In genomic region chr11:103978588-103979580, GRCh38 we compare ENCODE assay signal across 24 cellular contexts. TPM values are rescaled to one million over a fixed set of nuclear protein-coding genes. Genes with fewer than 3 reads are reported as not detected.
"Had no signal": no experiment of that assay in that cellular context is flagged by ENCODE, and none has a peak within 500 bp of the region (broad histone marks: within the 10 kb centered on the region; RNA-seq: fewer than 3 reads in every experiment).

No MANE protein-coding gene starts in this region.

- H3K4me1 ChIP-seq: ascending aorta, left ventricle myocardium inferior had no signal

- H3K27ac ChIP-seq: ascending aorta, epithelial cell of prostate, left ventricle myocardium inferior, skin epidermis had no signal

- H3K36me3 ChIP-seq: ascending aorta, left ventricle myocardium inferior had no signal

- ATAC-seq: effector memory CD8-positive, alpha-beta T cell; natural killer cell treated with Interleukin-12 subunit alpha and Interleukin-12 subunit beta and Interleukin-15 and Interleukin-18, amount 100 ng/mL, for 72 hours; stimulated activated naive CD8-positive, alpha-beta T cell treated with anti-CD3 and anti-CD28 coated beads, Interleukin-15, Interleukin-2, amounts not matched to agents 100 U/mL and 50 U/mL, for 24 hours had no signal

- H3K9me3 ChIP-seq: ascending aorta, left ventricle myocardium inferior had no signal

- DNase-seq: activated CD4-positive, alpha-beta T cell treated with anti-CD3 and anti-CD28 coated beads, Interleukin-2, amount 50 U/mL, for 1 hour; activated CD8-positive, alpha-beta memory T cell treated with anti-CD3 and anti-CD28 coated beads for 24 hours; activated naive CD4-positive, alpha-beta T cell; activated naive CD8-positive, alpha-beta T cell treated with anti-CD3 and anti-CD28 coated beads, Interleukin-2, amount 10 ng/mL, durations not matched to agents 7 days and 5 days; dermis blood vessel endothelial cell; effector memory CD8-positive, alpha-beta T cell; left ventricle myocardium inferior; nucleus accumbens; posterior cingulate gyrus; stimulated activated CD4-positive, alpha-beta T cell treated with anti-CD3 and anti-CD28 coated beads, Interleukin-4, amount 100 ng/mL, for 24 hours; stimulated activated CD8-positive, alpha-beta memory T cell treated with anti-CD3 and anti-CD28 coated beads, Interleukin-4, amount 100 ng/mL, for 48 hours; stimulated activated naive CD8-positive, alpha-beta T cell treated with anti-CD3 and anti-CD28 coated beads, Interleukin-15, Interleukin-2, amounts not matched to agents 100 U/mL and 50 U/mL, for 24 hours; SW 1271; trophoblast cell had no signal

- H3K4me3 ChIP-seq: ascending aorta, left ventricle myocardium inferior, skin epidermis had no signal

- H3K27me3 ChIP-seq: ascending aorta had no signal

- FAIRE-seq: bronchial epithelial cell, islet of Langerhans had no signal

RNA-seq across cellular contexts. Expression of gene DDI1, which starts 57.6 kb away (rescaled TPM):
- total RNA-seq: activated naive CD8-positive, alpha-beta T cell treated with anti-CD3 and anti-CD28 coated beads, Interleukin-2, amount 10 ng/mL, durations not matched to agents 7 days and 5 days; activated T-helper 1 cell treated with anti-CD3 and anti-CD28 coated beads, Interleukin-12 subunit alpha, Interleukin-12 subunit beta, Interleukin-2, Interleukin-4 antibody, amounts not matched to agents 30 ng/mL and 10 ng/mL and 1 ng/mL, durations not matched to agents 14 hours and 24 hours and 36 hours; ascending aorta; bronchial epithelial cell; cerebellum; dermis blood vessel endothelial cell; left ventricle myocardium inferior; mucosa of gallbladder; natural killer cell treated with Interleukin-12 subunit alpha and Interleukin-12 subunit beta and Interleukin-15 and Interleukin-18, amount 100 ng/mL, for 72 hours; T-helper 2 cell treated with Interferon-gamma antibody and Interleukin-4, amounts not matched to agents 100 ng/mL and 5 ng/mL, for 36 hours had no signal
